Comparison of ENCODE assay signal across 9 cellular contexts in genomic region chr3:39149059-39149455, GRCh38. TPM values are rescaled to one million over a fixed set of nuclear protein-coding genes. Genes with fewer than 3 reads are reported as not detected.
A peak's percentile ranks its signal among the peaks of the same experiment; 100 is the strongest.
DNase-seq lines count a peak whose midpoint lies in the region; ATAC-seq and TF ChIP-seq lines count a peak whose summit lies in the region.
"Had no signal": no experiment of that assay in that cellular context is flagged by ENCODE, and none has a peak within 500 bp of the region (broad histone marks: within the 10 kb centered on the region; RNA-seq: fewer than 3 reads in every experiment).

No MANE protein-coding gene starts in this region.

- CTCF ChIA-PET in activated naive CD4-positive, alpha-beta T cell treated with anti-CD3 and anti-CD28 coated beads, Interleukin-2, amount 10 ng/mL, durations not matched to agents 7 days and 5 days (lab: Charles Lee), result interaction anchor here (0.6 to 2.8 kb wide), 8 partner anchors 11 to 143 kb away, joined by 3 to 7 read pairs (median 4); partner anchors contain the start of gene TTC21A

- 56 to 57% methylated on average over 4 of the region's 4 CpGs for WGBS in transverse colon (ENCODE audit: low coverage in 1 of 2), 2 donors

- H3K9me3 Mint-ChIP-seq in activated naive CD4-positive, alpha-beta T cell treated with anti-CD3 and anti-CD28 coated beads, Interleukin-2, amount 10 ng/mL, durations not matched to agents 7 days and 5 days, result no peaks in the 10 kb centered on the region
- no peaks in the 10 kb centered on the region for H3K9me3 Mint-ChIP-seq in activated naive CD8-positive, alpha-beta T cell (ENCODE audit: low read depth)

- TF ChIP-seq CTCF in lower lobe of right lung (IDR thresholded peaks at IDR 0.05) (no peak), transverse colon (IDR thresholded peaks at IDR 0.05) (no peak)

- in situ Hi-C loops in transverse colon (cut with MboI; ENCODE audit: low pct_ligation_motif_present in 1 of 4, low pct_unique_long_range_greater_than_20kb in 1 of 4, low sequenced_read_pairs in 3 of 4), result no loop called here

- DNase-seq in activated naive CD4-positive, alpha-beta T cell treated with anti-CD3 and anti-CD28 coated beads, Interleukin-2, amount 10 ng/mL, durations not matched to agents 7 days and 5 days, result no peak
- no peak for DNase-seq in activated naive CD4-positive, alpha-beta T cell treated with Interleukin-2 at 50 U/mL for 16 hours
- DNase-seq in lower lobe of right lung (no peak), transverse colon (no peak), NCI-H1048 (lab: John Stamatoyannopoulos, UW) (no peak), NCI-H2029 treated with DMSO at 0.1 percent for 48 hours (lab: John Stamatoyannopoulos, UW) (no peak), epidermal melanocyte (ENCODE audit: insufficient read length, low spot score) (no peak)
- DNase-seq: foreskin keratinocyte had no signal

- H3K4me1 ChIP-seq in lower lobe of right lung (peaks cover 82% of the 10 kb centered on the region), transverse colon (peaks cover 58 to 74% (median 72%) of the 10 kb centered on the region in 4 donors)

- peaks cover 54% of the 10 kb centered on the region for H3K36me3 Mint-ChIP-seq in activated naive CD4-positive, alpha-beta T cell treated with anti-CD3 and anti-CD28 coated beads, Interleukin-2, amount 10 ng/mL, durations not matched to agents 7 days and 5 days
- peaks cover 26% of the 10 kb centered on the region for H3K36me3 Mint-ChIP-seq in activated naive CD8-positive, alpha-beta T cell

- no peaks in the 10 kb centered on the region for H3K27me3 ChIP-seq in lower lobe of right lung (ENCODE audit: low read depth)
- no peaks in the 10 kb centered on the region for H3K27me3 ChIP-seq in transverse colon
- H3K27me3 ChIP-seq: foreskin keratinocyte had no signal

- peaks cover 1% of the 10 kb centered on the region for H3K27me3 Mint-ChIP-seq in activated naive CD4-positive, alpha-beta T cell treated with anti-CD3 and anti-CD28 coated beads, Interleukin-2, amount 10 ng/mL, durations not matched to agents 7 days and 5 days
- H3K27me3 Mint-ChIP-seq in activated naive CD8-positive, alpha-beta T cell, result no peaks in the 10 kb centered on the region

- ATAC-seq in lower lobe of right lung, result no peak
- ATAC-seq: foreskin keratinocyte had no signal

- TF ChIP-seq POLR2A in transverse colon (IDR thresholded peaks at IDR 0.05), result no peak

- TF ChIP-seq EP300 in transverse colon (IDR thresholded peaks at IDR 0.05; ENCODE audit: low read depth), result no peak

- H3K9me3 ChIP-seq in lower lobe of right lung, result no peaks in the 10 kb centered on the region
- no peaks in the 10 kb centered on the region for H3K9me3 ChIP-seq in transverse colon

- peak overlapping the region; percentile 97 for H3K27ac Mint-ChIP-seq in activated naive CD4-positive, alpha-beta T cell treated with anti-CD3 and anti-CD28 coated beads, Interleukin-2, amount 10 ng/mL, durations not matched to agents 7 days and 5 days
- peak overlapping the region; percentile 98 for H3K27ac Mint-ChIP-seq in activated naive CD8-positive, alpha-beta T cell

- peak overlapping the region; percentile 82 for H3K4me3 Mint-ChIP-seq in activated naive CD4-positive, alpha-beta T cell treated with anti-CD3 and anti-CD28 coated beads, Interleukin-2, amount 10 ng/mL, durations not matched to agents 7 days and 5 days
- H3K4me3 Mint-ChIP-seq in activated naive CD8-positive, alpha-beta T cell, result peak overlapping the region; percentile 97

- H3K36me3 ChIP-seq in lower lobe of right lung, result peaks cover 27% of the 10 kb centered on the region
- peaks cover 0 to 12% (median 3%) of the 10 kb centered on the region in 4 donors for H3K36me3 ChIP-seq in transverse colon

- intact Hi-C loops in lower lobe of right lung (cut with DNase I) (no loop called here), transverse colon (cut with DNase I; ENCODE audit: low total_unique reads) (no loop called here)

- H3K4me3 ChIP-seq in lower lobe of right lung, result peak overlapping the region; percentile 86
- no peak overlapping the region for H3K4me3 ChIP-seq in transverse colon

- H3K4me1 Mint-ChIP-seq in activated naive CD4-positive, alpha-beta T cell treated with anti-CD3 and anti-CD28 coated beads, Interleukin-2, amount 10 ng/mL, durations not matched to agents 7 days and 5 days, result peaks cover 77% of the 10 kb centered on the region
- H3K4me1 Mint-ChIP-seq in activated naive CD8-positive, alpha-beta T cell (ENCODE audit: low read depth), result peaks cover 72% of the 10 kb centered on the region

- peak overlapping the region; percentile 99 for H3K27ac ChIP-seq in lower lobe of right lung
- peak overlapping the region; percentile 98 to 99 (median 98) for H3K27ac ChIP-seq in transverse colon

RNA-seq across cellular contexts. Expression of gene CSRNP1, which starts 4.3 kb away (rescaled TPM):
- 55.1 TPM for total RNA-seq in lower lobe of right lung
- 100 to 1,000 TPM in 1 of 4 donors, 10 to 100 TPM in 3; 10.9 to 112 (median 38.4) TPM for total RNA-seq in transverse colon

RNA-seq across cellular contexts. Expression of gene TTC21A, which starts 41.6 kb away (rescaled TPM):
- total RNA-seq in lower lobe of right lung (18.8 TPM), transverse colon (100 to 1,000 TPM in 1 of 4 donors, 10 to 100 TPM in 2, 1 to 10 TPM in 1; 6.8 to 101 (median 30.3) TPM)

RNA-seq across cellular contexts. Expression of gene GORASP1, which starts 41.6 kb away (rescaled TPM):
- total RNA-seq in lower lobe of right lung (81.6 TPM), transverse colon (100 to 1,000 TPM in 1 of 4 donors, 10 to 100 TPM in 3; 86.8 to 135 (median 96.3) TPM)

RNA-seq across cellular contexts. Expression of gene XIRP1, which starts 43.3 kb away (rescaled TPM):
- total RNA-seq in lower lobe of right lung (not detected), transverse colon (1 to 10 TPM in 1 of 4 donors, under 1 TPM in 1, not detected in 2; 0.40 to 6.0 TPM)
- total RNA-seq: foreskin keratinocyte had no signal
